In genomic region chr3:100737334-100737733, GRCh38 we compare ENCODE assay signal across 10 cellular contexts. TPM values are rescaled to one million over a fixed set of nuclear protein-coding genes. Genes with fewer than 3 reads are reported as not detected.
DNase-seq lines count a peak whose midpoint lies in the region; ATAC-seq and TF ChIP-seq lines count a peak whose summit lies in the region.
"Had no signal": no experiment of that assay in that cellular context is flagged by ENCODE, and none has a peak within 500 bp of the region (broad histone marks: within the 10 kb centered on the region; RNA-seq: fewer than 3 reads in every experiment).

No MANE protein-coding gene starts in this region.

- no peaks in the 10 kb centered on the region for H3K9me3 Mint-ChIP-seq in endothelial cell (ENCODE audit: unreplicated experiment)
- H3K9me3 Mint-ChIP-seq: activated CD4-positive, alpha-beta memory T cell treated with anti-CD3 and anti-CD28 coated beads, Interleukin-2, amount 10 ng/mL, durations not matched to agents 7 days and 5 days; memory B cell had no signal

- peaks cover 13% of the 10 kb centered on the region for H3K36me3 Mint-ChIP-seq in endothelial cell (ENCODE audit: low read depth, unreplicated experiment)

- DNase-seq in COR-L47 (lab: John Stamatoyannopoulos, UW) = peak; percentile 6
- DNase-seq in HFF-Myc (ENCODE audit: extremely low read depth, low read depth) = no peak
- peak; percentile 38 for DNase-seq in astrocyte of the hippocampus (ENCODE audit: low read depth, low spot score)
- peak; percentile 12 for DNase-seq in medulla oblongata (ENCODE audit: extremely low spot score)
- DNase-seq in posterior vena cava (ENCODE audit: low spot score) = no peak
- DNase-seq in NCI-H446 treated with DMSO at 0.1 percent for 48 hours (lab: John Stamatoyannopoulos, UW) = no peak
- no peak for DNase-seq in endothelial cell (ENCODE audit: low spot score)
- DNase-seq: activated CD4-positive, alpha-beta memory T cell treated with anti-CD3 and anti-CD28 coated beads, Interleukin-2, amount 10 ng/mL, durations not matched to agents 7 days and 5 days had no signal

- intact Hi-C loops in posterior vena cava (cut with DNase I) = no loop called here

- no peaks in the 10 kb centered on the region for H3K4me1 Mint-ChIP-seq in endothelial cell (ENCODE audit: unreplicated experiment)
- H3K4me1 Mint-ChIP-seq: memory B cell had no signal

- TF ChIP-seq CTCF in HFF-Myc (IDR thresholded peaks at IDR 0.05; ENCODE audit: low read depth, low read length, missing control alignments) = peak; percentile 42
- TF ChIP-seq CTCF in endothelial cell (IDR thresholded peaks at IDR 0.05; ENCODE audit: unreplicated experiment) = no peak

- H3K4me3 ChIP-seq in HFF-Myc (replicated peaks; ENCODE audit: low read depth, low read length) = no peak overlapping the region

- no peak overlapping the region for H3K27ac Mint-ChIP-seq in endothelial cell (ENCODE audit: unreplicated experiment)
- H3K27ac Mint-ChIP-seq: activated CD4-positive, alpha-beta memory T cell treated with anti-CD3 and anti-CD28 coated beads, Interleukin-2, amount 10 ng/mL, durations not matched to agents 7 days and 5 days; memory B cell had no signal

- H3K27me3 Mint-ChIP-seq in endothelial cell (ENCODE audit: unreplicated experiment) = no peaks in the 10 kb centered on the region
- H3K27me3 Mint-ChIP-seq: activated CD4-positive, alpha-beta memory T cell treated with anti-CD3 and anti-CD28 coated beads, Interleukin-2, amount 10 ng/mL, durations not matched to agents 7 days and 5 days; memory B cell had no signal

- no peak for ATAC-seq in HG02981 (IDR thresholded peaks at IDR 0.05; ENCODE audit: unreplicated experiment)

- no peak overlapping the region for H3K4me3 Mint-ChIP-seq in endothelial cell (ENCODE audit: unreplicated experiment)
- H3K4me3 Mint-ChIP-seq: activated CD4-positive, alpha-beta memory T cell treated with anti-CD3 and anti-CD28 coated beads, Interleukin-2, amount 10 ng/mL, durations not matched to agents 7 days and 5 days; memory B cell had no signal

RNA-seq across cellular contexts. Expression of gene TFG, which starts 28.0 kb away (rescaled TPM):
- total RNA-seq in posterior vena cava (10 to 100 TPM; 67.7 to 69.0 TPM), endothelial cell (ENCODE audit: unreplicated experiment) (74.7 TPM)

Comparison
In these comparisons a context has a peak if more than half of its experiments do, and no peak if none do; other contexts are left out.
1. DNase-seq: peak in COR-L47 (single experiment), astrocyte of the hippocampus (single experiment) and medulla oblongata (single experiment); none in HFF-Myc (single experiment), posterior vena cava (single experiment), NCI-H446 treated with DMSO at 0.1 percent for 48 hours (single experiment) and endothelial cell (single experiment).